ENCODE assay signal across 1 cellular context in genomic region chr19:388691-389090, GRCh38.
TF ChIP-seq lines count a peak whose summit lies in the region.

No MANE protein-coding gene starts in this region.

TF ChIP-seq in WTC11, 78 proteins besides CTCF, POLR2A, EP300 and RAD21 (continued from another document):
- TF ChIP-seq CDX4 (CRISPR knock-in tag; IDR thresholded peaks at IDR 0.05; ENCODE audit: borderline replicate concordance) = no peak
